ENCODE assay signal across 8 cellular contexts in the genomic region with DNA sequence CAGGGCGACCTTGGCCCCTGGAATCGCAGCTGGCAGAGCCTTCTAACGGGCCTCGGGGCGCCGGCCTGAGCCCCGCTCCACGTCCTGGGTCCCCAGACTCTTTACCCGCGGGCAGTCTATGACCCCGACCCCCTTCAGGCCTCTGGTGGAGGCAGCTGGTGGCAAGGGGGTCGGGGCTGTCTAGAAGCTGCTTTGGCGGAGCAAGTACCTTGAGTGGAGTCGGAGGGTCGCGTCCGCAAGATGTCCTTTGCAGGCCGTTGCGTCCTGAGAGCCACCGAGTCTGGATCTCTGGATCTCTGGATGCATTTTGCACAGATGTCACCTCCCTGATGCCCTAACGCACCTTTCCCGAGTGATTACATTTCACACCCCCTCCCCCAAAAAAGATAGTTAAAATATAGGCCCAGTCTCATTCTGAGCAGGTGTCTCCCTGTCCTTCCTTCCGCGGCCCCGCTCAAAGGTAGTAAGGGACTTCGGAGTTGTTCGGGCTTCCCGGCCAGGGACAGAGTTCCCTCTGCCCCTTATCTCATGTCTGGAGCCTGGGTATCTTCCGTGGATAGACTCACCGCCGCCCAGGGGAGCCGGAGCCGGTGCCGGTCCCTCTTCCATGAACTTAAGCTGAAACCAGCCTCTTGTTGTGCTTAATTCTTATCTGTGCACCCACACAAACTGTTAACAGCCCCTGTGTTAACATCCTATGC. TPM values are rescaled to one million over a fixed set of nuclear protein-coding genes. Genes with fewer than 3 reads are reported as not detected.
DNase-seq lines count a peak whose midpoint lies in the region; ATAC-seq and TF ChIP-seq lines count a peak whose summit lies in the region.

No MANE protein-coding gene starts in this region.

- WGBS in upper lobe of left lung, 2 donors, result 0 to 2% methylated on average over 9 to 31 of the region's 34 CpGs

- peaks cover 15 to 45% (median 29%) of the 10 kb centered on the region in 4 donors for H3K4me1 ChIP-seq in upper lobe of left lung

- no peaks in the 10 kb centered on the region for H3K9me3 ChIP-seq in upper lobe of left lung

- no peak for TF ChIP-seq POLR2A in upper lobe of left lung (IDR thresholded peaks at IDR 0.05)

- peak overlapping the region; percentile 68 to 100 (median 99) for H3K27ac Mint-ChIP-seq in naive B cell

- ATAC-seq in GM19023 (IDR thresholded peaks at IDR 0.05; ENCODE audit: unreplicated experiment) (peak; percentile 30), HG03354 (IDR thresholded peaks at IDR 0.05; ENCODE audit: poor library complexity, severe bottlenecking, unreplicated experiment) (peak; percentile 5), naive B cell (ENCODE audit: low read depth in 2 of 2) (peak in 1 of 2 donors; percentile 10), upper lobe of left lung (ENCODE audit: low FRiP score in 2 of 2) (peak in 1 of 2 donors; percentile 19)

- CTCF ChIA-PET in BJ (lab: Yijun Ruan, JAX), result no interaction called here

- DNase-seq in BJ (ENCODE audit: low read depth) (no peak), epithelial cell of proximal tubule (ENCODE audit: low read depth) (no peak), naive B cell (peak; percentile 9), upper lobe of left lung (peak; percentile 24 to 72), NCI-H1092 (lab: John Stamatoyannopoulos, UW) (no peak)
- peak; percentile 4 for DNase-seq in activated CD4-positive, alpha-beta T cell treated with anti-CD3 and anti-CD28 coated beads, Interleukin-2, amount 50 U/mL, for 1 hour

- H3K36me3 Mint-ChIP-seq in naive B cell, result peaks cover 10 to 23% of the 10 kb centered on the region in 2 donors

- no peak for TF ChIP-seq EP300 in upper lobe of left lung (IDR thresholded peaks at IDR 0.05)

- H3K4me1 Mint-ChIP-seq in naive B cell, result peaks cover 36 to 43% (median 38%) of the 10 kb centered on the region in 3 donors

- H3K4me3 Mint-ChIP-seq in naive B cell, result peak overlapping the region; percentile 93 to 100 (median 100)

- no peaks in the 10 kb centered on the region for H3K27me3 Mint-ChIP-seq in naive B cell

- H3K36me3 ChIP-seq in BJ (ENCODE audit: control insufficient read depth, insufficient read depth, low read length) (no peaks in the 10 kb centered on the region), upper lobe of left lung (no peaks in the 10 kb centered on the region)

- TF ChIP-seq CTCF in BJ (IDR thresholded peaks at IDR 0.05; ENCODE audit: insufficient read depth, low read depth, low read length) (no peak), epithelial cell of proximal tubule (conservative IDR thresholded peaks at IDR 0.05; ENCODE audit: low read depth, low read length) (no peak), upper lobe of left lung (IDR thresholded peaks at IDR 0.05) (peak in 2 of 6 experiments; percentile 6 to 7)

- H3K9me3 Mint-ChIP-seq in naive B cell, result no peaks in the 10 kb centered on the region

- POLR2A ChIA-PET in BJ (lab: Charles Lee), result no interaction called here

- H3K27me3 ChIP-seq in BJ (ENCODE audit: control insufficient read depth, insufficient read depth, low read length) (no peaks in the 10 kb centered on the region), upper lobe of left lung (no peaks in the 10 kb centered on the region)

- H3K27ac ChIP-seq in upper lobe of left lung, result peak overlapping the region; percentile 93 to 95 (median 94)

- peak overlapping the region; percentile 88 for H3K4me3 ChIP-seq in BJ (ENCODE audit: low read depth, low read length)
- peak overlapping the region; percentile 65 for H3K4me3 ChIP-seq in epithelial cell of proximal tubule (ENCODE audit: low read depth, low read length)
- peak overlapping the region; percentile 51 to 97 (median 72) for H3K4me3 ChIP-seq in upper lobe of left lung

RNA-seq across cellular contexts. Expression of a gene that starts 0.4 kb away (rescaled TPM):
- polyA plus RNA-seq in BJ (2011; rRNA removed) (5.2 and 9.3 TPM in 2 replicates), naive B cell (ENCODE audit: low read depth in 6 of 6) (10 to 100 TPM; 18.4 to 28.6 (median 25.1) TPM)
- polyA minus RNA-seq in BJ (2011; rRNA and poly(A)+ RNA removed), result 2.1 and 3.6 TPM in 2 replicates
- total RNA-seq in epithelial cell of proximal tubule (4.4 and 5.0 TPM in 2 replicates), upper lobe of left lung (10 to 100 TPM; 10.4 to 48.2 (median 30.2) TPM)

RNA-seq across cellular contexts. Expression of a gene that starts 0.7 kb away (rescaled TPM):
- polyA plus RNA-seq in BJ (2011; rRNA removed), result 4.9 and 6.6 TPM in 2 replicates
- polyA minus RNA-seq in BJ (2011; rRNA and poly(A)+ RNA removed), result 3.5 and 4.8 TPM in 2 replicates
- total RNA-seq in epithelial cell of proximal tubule, result 1.0 and 5.1 TPM in 2 replicates
- 10 to 100 TPM; 12.1 to 18.7 (median 16.0) TPM for polyA plus RNA-seq in naive B cell (ENCODE audit: low read depth in 6 of 6)
- 10 to 100 TPM in 4 of 6 donors, 1 to 10 TPM in 2; 4.9 to 19.4 (median 15.0) TPM for total RNA-seq in upper lobe of left lung

RNA-seq across cellular contexts. Expression of a gene that starts 29.1 kb away (rescaled TPM):
- polyA plus RNA-seq in BJ (2011; rRNA removed) (3.0 and 5.5 TPM in 2 replicates), naive B cell (ENCODE audit: low read depth in 6 of 6) (1 to 10 TPM; 3.5 to 7.8 (median 6.7) TPM)
- polyA minus RNA-seq in BJ (2011; rRNA and poly(A)+ RNA removed), result 0.62 and 1.0 TPM in 2 replicates
- total RNA-seq in epithelial cell of proximal tubule (3.0 and 4.6 TPM in 2 replicates), upper lobe of left lung (1 to 10 TPM; 1.4 to 6.2 (median 3.7) TPM)

RNA-seq across cellular contexts. Expression of a gene that starts 55.2 kb away (rescaled TPM):
- polyA plus RNA-seq in BJ (2011; rRNA removed) (2.0 and 4.4 TPM in 2 replicates), naive B cell (ENCODE audit: low read depth in 6 of 6) (10 to 100 TPM in 1 of 6 donors, 1 to 10 TPM in 5; 3.4 to 12.5 (median 7.6) TPM)
- polyA minus RNA-seq in BJ (2011; rRNA and poly(A)+ RNA removed), result 2.6 and 2.9 TPM in 2 replicates
- total RNA-seq in epithelial cell of proximal tubule (3.9 and 5.9 TPM in 2 replicates), upper lobe of left lung (1 to 10 TPM; 3.9 to 8.8 (median 5.4) TPM)

Comparison
In these comparisons a context has a peak if more than half of its experiments do, and no peak if none do; other contexts are left out.
1. DNase-seq: peak in activated CD4-positive, alpha-beta T cell treated with anti-CD3 and anti-CD28 coated beads, Interleukin-2, amount 50 U/mL, for 1 hour (single experiment), naive B cell (single experiment) and upper lobe of left lung (2 of 2); none in BJ (single experiment), epithelial cell of proximal tubule (single experiment) and NCI-H1092 (single experiment).
2. Peak in every context shown above with its lines, with median percentiles within 50 percentile points of each other: H3K4me3 ChIP-seq.